ENCODE assay signal across 8 cellular contexts in the genomic region with DNA sequence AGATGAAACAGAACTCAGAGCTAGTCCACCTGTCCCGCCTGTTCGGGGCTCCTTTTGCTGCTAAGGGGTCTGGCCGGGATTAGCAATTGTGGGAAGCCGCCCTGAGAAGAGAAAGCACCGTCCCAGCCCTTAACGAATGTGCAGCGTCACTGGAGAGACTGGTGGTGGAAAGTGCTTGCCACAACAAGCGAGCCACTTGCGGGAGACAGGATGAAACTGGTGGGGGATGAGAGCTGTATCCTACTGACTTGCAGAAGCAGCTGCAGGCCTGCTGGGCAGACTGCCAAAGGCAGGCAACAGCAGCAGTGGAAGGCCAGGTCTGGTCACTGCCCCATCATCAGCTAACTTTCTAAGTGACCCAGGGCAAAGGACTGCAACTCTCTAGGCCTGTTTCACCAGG.
DNase-seq lines count a peak whose midpoint lies in the region; ATAC-seq and TF ChIP-seq lines count a peak whose summit lies in the region.

No MANE protein-coding gene starts in this region.

- H3K9me3 ChIP-seq in duodenal mucosa (ENCODE audit: control insufficient read depth in 1 of 2, low read length in 2 of 2) (no peaks in the 10 kb centered on the region), stomach (no peaks in the 10 kb centered on the region)

- no peaks in the 10 kb centered on the region for H3K27me3 ChIP-seq in duodenal mucosa (ENCODE audit: control insufficient read depth in 1 of 2, insufficient read depth in 2 of 2, low read length in 2 of 2)
- H3K27me3 ChIP-seq in stomach = no peaks in the 10 kb centered on the region

- H3K4me3 ChIP-seq in duodenal mucosa (ENCODE audit: low read depth in 1 of 2, low read length in 2 of 2) = no peak overlapping the region
- H3K4me3 ChIP-seq in stomach = no peak overlapping the region

- no peak for TF ChIP-seq POLR2A in stomach (IDR thresholded peaks at IDR 0.05)

- TF ChIP-seq EP300 in stomach (IDR thresholded peaks at IDR 0.05) = no peak

- H3K27ac ChIP-seq in duodenal mucosa (ENCODE audit: low read depth, low read length) = peak overlapping the region; percentile 40
- H3K27ac ChIP-seq in stomach = peak overlapping the region; percentile 15 to 80 (median 68)

- ATAC-seq in HG02623 (IDR thresholded peaks at IDR 0.05; ENCODE audit: unreplicated experiment) = no peak

- no peak for TF ChIP-seq CTCF in stomach (IDR thresholded peaks at IDR 0.05)

- H3K4me1 ChIP-seq in duodenal mucosa (ENCODE audit: control insufficient read depth in 1 of 2, insufficient read depth in 2 of 2, low read length in 2 of 2) = peaks cover 73 to 77% of the 10 kb centered on the region in 2 donors
- peaks cover 60 to 100% (median 86%) of the 10 kb centered on the region in 4 donors for H3K4me1 ChIP-seq in stomach

- DNase-seq in EH (ENCODE audit: low read depth) = peak; percentile 69
- DNase-seq in NCI-H2081 treated with DMSO at 0.1 percent for 48 hours (lab: John Stamatoyannopoulos, UW) = peak; percentile 7
- peak; percentile 59 to 71 for DNase-seq in activated CD4-positive, alpha-beta T cell treated with anti-CD3 and anti-CD28 coated beads, Interleukin-2, amount 50 U/mL, for 48 hours
- DNase-seq in midbrain (lab: John Stamatoyannopoulos, UW) = peak; percentile 72
- DNase-seq in stomach = peak; percentile 55
- no peak for DNase-seq in mesenteric fat pad (ENCODE audit: low spot score)

- WGBS in stomach, 5 donors = 45 to 68% (median 61%) methylated on average over 9 of the region's 9 CpGs

- H3K9ac ChIP-seq in duodenal mucosa (ENCODE audit: low read depth in 1 of 2, low read length in 2 of 2) = peak overlapping the region in 1 of 2 donors; percentile 12

- H3K36me3 ChIP-seq in duodenal mucosa (ENCODE audit: control insufficient read depth in 1 of 2, insufficient read depth in 2 of 2, low read length in 2 of 2) (peaks cover 0 to 10% of the 10 kb centered on the region in 2 donors), stomach (peaks cover 0 to 5% (median 0%) of the 10 kb centered on the region in 4 donors)

- intact Hi-C loops in stomach (cut with DNase I; ENCODE audit: low total_unique reads) = no loop called here
